9 cellular contexts compared by ENCODE assay signal in genomic region chr22:35313311-35314121, GRCh38. TPM values are rescaled to one million over a fixed set of nuclear protein-coding genes. Genes with fewer than 3 reads are reported as not detected.
DNase-seq lines count a peak whose midpoint lies in the region; ATAC-seq and TF ChIP-seq lines count a peak whose summit lies in the region.
"Had no signal": no experiment of that assay in that cellular context is flagged by ENCODE, and none has a peak within 500 bp of the region (broad histone marks: within the 10 kb centered on the region; RNA-seq: fewer than 3 reads in every experiment).

No MANE protein-coding gene starts in this region.

- CTCF ChIA-PET in activated CD4-positive, alpha-beta T cell treated with anti-CD3 and anti-CD28 coated beads for 36 hours (lab: Charles Lee): no interaction called here

- no peak for TF ChIP-seq CTCF in epithelial cell of esophagus (IDR thresholded peaks at IDR 0.05; ENCODE audit: insufficient read depth, low read depth, low read length, missing control alignments)

- H3K4me1 Mint-ChIP-seq in activated CD4-positive, alpha-beta T cell treated with anti-CD3 and anti-CD28 coated beads for 36 hours: peaks cover 66% of the 10 kb centered on the region

- POLR2A ChIA-PET in activated CD4-positive, alpha-beta T cell treated with anti-CD3 and anti-CD28 coated beads for 36 hours (lab: Charles Lee): interaction anchor here (0.6 kb wide), 1 partner anchor 16 kb away, joined by 5 read pairs; no protein-coding TSS in a partner anchor

- peak overlapping the region; percentile 74 for H3K27ac Mint-ChIP-seq in activated CD4-positive, alpha-beta T cell treated with anti-CD3 and anti-CD28 coated beads for 36 hours

- no peak overlapping the region for H3K4me3 Mint-ChIP-seq in activated CD4-positive, alpha-beta T cell treated with anti-CD3 and anti-CD28 coated beads for 36 hours

- peak; percentile 65 for DNase-seq in activated CD4-positive, alpha-beta T cell treated with anti-CD3 and anti-CD28 coated beads for 36 hours
- DNase-seq in activated CD4-positive, alpha-beta T cell treated with anti-CD3 and anti-CD28 coated beads for 4 hours: no peak
- peak; percentile 84 for DNase-seq in RPMI7951 (ENCODE audit: low read depth)
- peak; percentile 78 for DNase-seq in epithelial cell of esophagus (ENCODE audit: low read depth)
- DNase-seq in posterior vena cava (ENCODE audit: low spot score): peak; percentile 73
- DNase-seq in NOMO-1 treated with dmso at 0.1 percent for 144 hours (lab: John Stamatoyannopoulos, UW; ENCODE audit: unreplicated experiment): no peak
- DNase-seq: DND-41 had no signal

- H3K9me3 Mint-ChIP-seq in activated CD4-positive, alpha-beta T cell treated with anti-CD3 and anti-CD28 coated beads for 36 hours (ENCODE audit: low read depth): no peaks in the 10 kb centered on the region

- intact Hi-C loops in activated CD4-positive, alpha-beta T cell treated with anti-CD3 and anti-CD28 coated beads for 36 hours (cut with DNase I, micrococcal nuclease): loop anchor here in 1 of 2 experiments (1.0 kb wide), 2 partner anchors 14 to 17 kb away; partner anchors contain the start of gene TOM1
- intact Hi-C loops in posterior vena cava (cut with DNase I): no loop called here

- H3K27me3 Mint-ChIP-seq in activated CD4-positive, alpha-beta T cell treated with anti-CD3 and anti-CD28 coated beads for 36 hours: no peaks in the 10 kb centered on the region

- H3K4me3 ChIP-seq in epithelial cell of esophagus (ENCODE audit: low read length): no peak overlapping the region

- peak; percentile 86 for ATAC-seq in activated CD4-positive, alpha-beta T cell treated with anti-CD3 and anti-CD28 coated beads for 36 hours
- no peak for ATAC-seq in GM21423 (IDR thresholded peaks at IDR 0.05; ENCODE audit: unreplicated experiment)
- ATAC-seq in HG02678 (IDR thresholded peaks at IDR 0.05; ENCODE audit: unreplicated experiment): no peak

- peaks cover 9% of the 10 kb centered on the region for H3K36me3 Mint-ChIP-seq in activated CD4-positive, alpha-beta T cell treated with anti-CD3 and anti-CD28 coated beads for 36 hours (ENCODE audit: low read depth)

RNA-seq across cellular contexts. Expression of gene TOM1, which starts 13.8 kb away (rescaled TPM):
- total RNA-seq in activated CD4-positive, alpha-beta T cell treated with anti-CD3 and anti-CD28 coated beads for 36 hours: 10 to 100 TPM; 23.7 to 29.5 TPM
- total RNA-seq in RPMI7951 (2014; rRNA removed; shearing (Covaris generic)): 17.2 and 19.7 TPM in 2 replicates
- 10 to 100 TPM; 32.1 to 34.0 TPM for total RNA-seq in posterior vena cava

RNA-seq across cellular contexts. Expression of gene HMGXB4, which starts 56.2 kb away (rescaled TPM):
- 10 to 100 TPM; 36.8 to 37.6 TPM for total RNA-seq in activated CD4-positive, alpha-beta T cell treated with anti-CD3 and anti-CD28 coated beads for 36 hours
- 11.3 and 16.7 TPM in 2 replicates for total RNA-seq in RPMI7951 (2014; rRNA removed; shearing (Covaris generic))
- total RNA-seq in posterior vena cava: 10 to 100 TPM; 15.1 to 16.1 TPM

Comparison
In these comparisons a context has a peak if more than half of its experiments do, and no peak if none do; other contexts are left out.
1. DNase-seq: peak in activated CD4-positive, alpha-beta T cell treated with anti-CD3 and anti-CD28 coated beads for 36 hours (single experiment), RPMI7951 (single experiment), epithelial cell of esophagus (single experiment) and posterior vena cava (single experiment); none in activated CD4-positive, alpha-beta T cell treated with anti-CD3 and anti-CD28 coated beads for 4 hours (0 of 2) and NOMO-1 treated with dmso at 0.1 percent for 144 hours (single experiment).